1 cellular context compared by ENCODE assay signal in the genomic region with DNA sequence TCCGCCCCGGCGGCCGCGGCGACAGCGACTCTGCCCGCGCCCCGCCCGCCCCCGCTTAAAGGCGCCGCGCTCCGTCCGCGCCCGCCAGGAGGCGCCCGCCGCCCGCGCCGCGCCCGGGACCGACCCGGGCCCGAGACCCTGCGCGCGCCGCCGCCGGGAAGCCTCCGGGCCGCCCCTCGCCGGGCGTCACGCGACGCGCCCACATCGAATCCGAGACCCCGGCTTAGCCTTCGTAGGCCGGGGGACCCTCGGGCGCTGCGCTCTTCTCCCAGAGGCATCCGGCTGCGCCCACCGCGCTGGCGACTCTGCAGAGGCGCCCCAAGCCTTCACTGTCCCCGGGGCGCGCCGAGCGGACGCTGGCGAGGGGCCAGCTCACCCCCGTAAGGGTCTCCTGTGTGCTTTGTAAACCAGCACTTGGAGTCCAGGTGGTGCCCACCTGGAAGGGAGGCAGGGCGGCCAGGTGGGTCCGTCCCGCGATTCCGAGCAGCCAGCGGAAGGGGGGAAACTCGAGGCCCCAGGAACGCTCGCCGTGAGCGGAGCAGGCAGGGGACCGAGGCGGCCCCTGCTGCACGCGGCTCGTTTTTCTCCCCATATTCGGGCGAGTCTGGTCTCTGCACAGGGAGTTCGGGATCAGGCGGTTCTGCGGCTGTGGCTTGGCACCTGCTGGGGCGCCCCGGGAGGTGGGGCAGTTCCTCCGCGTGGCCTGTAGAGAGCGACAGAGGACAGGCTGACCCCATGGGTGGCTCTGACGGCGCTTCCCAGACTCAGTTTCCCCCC.
TF ChIP-seq lines count a peak whose summit lies in the region.

No MANE protein-coding gene starts in this region.

TF ChIP-seq in GM12878, 131 proteins besides CTCF, POLR2A, EP300 and RAD21:
- TF ChIP-seq MYB (IDR thresholded peaks at IDR 0.05; ENCODE audit: borderline replicate concordance, low read depth, low read length) (no peak; the same call in 1 of the 2 replicates), GATAD2B (conservative IDR thresholded peaks at IDR 0.05; ENCODE audit: low read depth) (0 out of 2 replicates have a peak, but pooled peaks have one; percentile 47), RUNX3 (IDR thresholded peaks at IDR 0.05; ENCODE audit: low read length) (0 out of 2 replicates have a peak, but pooled peaks have one; percentile 3), BHLHE40 (IDR thresholded peaks at IDR 0.05; ENCODE audit: borderline replicate concordance in 1 of 2, low read depth in 2 of 2, low read length in 1 of 2) (peak; percentile 0 to 68; a peak in 1 of 4 replicates), EGR1 (IDR thresholded peaks at IDR 0.05; ENCODE audit: borderline replicate concordance in 1 of 2, low read depth in 2 of 2, low read length in 2 of 2) (peak in 1 of 2 experiments; percentile 96; a peak in 2 of 3 replicates), SMARCA5 (IDR thresholded peaks at IDR 0.05) (peak; percentile 48; the same call in 1 of the 2 replicates), DPF2 (IDR thresholded peaks at IDR 0.05) (0 out of 2 replicates have a peak, but pooled peaks have one; percentile 25), TCF3 (IDR thresholded peaks at IDR 0.05; ENCODE audit: borderline replicate concordance, insufficient read depth, low read depth, low read length) (peak; percentile 54; the same call in 1 of the 2 replicates), KLF5 (IDR thresholded peaks at IDR 0.05; ENCODE audit: partially characterized antibody) (no peak), E4F1 (IDR thresholded peaks at IDR 0.05; ENCODE audit: borderline replicate concordance, partially characterized antibody) (no peak), NFIC (IDR thresholded peaks at IDR 0.05; ENCODE audit: low read depth, low read length) (no peak), IRF4 (IDR thresholded peaks at IDR 0.05; ENCODE audit: low read depth, low read length) (no peak)
- TF ChIP-seq, protein P1, sequence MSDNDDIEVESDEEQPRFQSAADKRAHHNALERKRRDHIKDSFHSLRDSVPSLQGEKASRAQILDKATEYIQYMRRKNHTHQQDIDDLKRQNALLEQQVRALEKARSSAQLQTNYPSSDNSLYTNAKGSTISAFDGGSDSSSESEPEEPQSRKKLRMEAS (IDR thresholded peaks at IDR 0.05; ENCODE audit: low read depth, low read length) = no peak
- TF ChIP-seq, protein P2, sequence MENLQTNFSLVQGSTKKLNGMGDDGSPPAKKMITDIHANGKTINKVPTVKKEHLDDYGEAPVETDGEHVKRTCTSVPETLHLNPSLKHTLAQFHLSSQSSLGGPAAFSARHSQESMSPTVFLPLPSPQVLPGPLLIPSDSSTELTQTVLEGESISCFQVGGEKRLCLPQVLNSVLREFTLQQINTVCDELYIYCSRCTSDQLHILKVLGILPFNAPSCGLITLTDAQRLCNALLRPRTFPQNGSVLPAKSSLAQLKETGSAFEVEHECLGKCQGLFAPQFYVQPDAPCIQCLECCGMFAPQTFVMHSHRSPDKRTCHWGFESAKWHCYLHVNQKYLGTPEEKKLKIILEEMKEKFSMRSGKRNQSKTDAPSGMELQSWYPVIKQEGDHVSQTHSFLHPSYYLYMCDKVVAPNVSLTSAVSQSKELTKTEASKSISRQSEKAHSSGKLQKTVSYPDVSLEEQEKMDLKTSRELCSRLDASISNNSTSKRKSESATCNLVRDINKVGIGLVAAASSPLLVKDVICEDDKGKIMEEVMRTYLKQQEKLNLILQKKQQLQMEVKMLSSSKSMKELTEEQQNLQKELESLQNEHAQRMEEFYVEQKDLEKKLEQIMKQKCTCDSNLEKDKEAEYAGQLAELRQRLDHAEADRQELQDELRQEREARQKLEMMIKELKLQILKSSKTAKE (IDR thresholded peaks at IDR 0.05; ENCODE audit: low read depth, poor library complexity, severe bottlenecking) = no peak
